Comparison of ENCODE assay signal across 29 cellular contexts in the genomic region with DNA sequence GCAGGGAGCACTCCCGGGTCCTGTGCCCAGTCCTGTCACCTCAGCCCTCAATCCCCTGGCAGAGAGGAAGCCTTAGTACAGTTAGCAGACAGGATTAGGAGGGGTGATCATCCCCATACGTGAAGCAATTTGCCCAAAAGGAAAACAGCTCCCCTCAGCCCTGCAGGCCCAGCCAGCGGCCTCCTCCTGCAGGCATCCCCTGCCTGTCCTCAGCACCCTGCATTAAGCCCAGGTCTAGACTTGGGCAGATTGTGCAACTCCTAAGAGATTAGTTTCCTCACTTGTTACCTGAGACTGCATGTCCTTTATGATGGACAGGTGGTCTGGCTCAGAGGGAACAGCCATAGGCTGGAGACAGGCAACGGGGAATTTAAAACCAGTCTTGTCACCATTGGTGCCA.
"Had no signal": no experiment of that assay in that cellular context is flagged by ENCODE, and none has a peak within 500 bp of the region (broad histone marks: within the 10 kb centered on the region; RNA-seq: fewer than 3 reads in every experiment).

No MANE protein-coding gene starts in this region.

- H3K36me3 Mint-ChIP-seq: mesothelial cell of epicardium, naive B cell had no signal

- ATAC-seq: activated T-cell treated with anti-CD3 and anti-CD28 coated beads, Interleukin-2, amount 50 U/mL, for 4 hours; activated T-helper 17 cell treated with anti-CD3 and anti-CD28 coated beads, Interleukin-2, amount 50 U/mL, for 72 hours; heart right ventricle; left lung; sciatic nerve; upper lobe of right lung had no signal

- H3K9me3 Mint-ChIP-seq: activated B cell treated with CpG ODN at 0.5 μM for 24 hours; activated T-cell treated with anti-CD3 and anti-CD28 coated beads, Interleukin-2, amount 50 U/mL, for 4 hours; dendritic cell treated with granulocyte-macrophage colony-stimulating factor and Interleukin-4, amounts not matched to agents 40 ng/mL and 50 ng/mL, for 4 days; T-helper 2 cell treated with Interferon-gamma antibody and Interleukin-4, amounts not matched to agents 5 μg/mL and 100 μg/mL, for 36 hours had no signal

- H3K27ac Mint-ChIP-seq: activated B cell treated with CpG ODN at 0.5 μM for 24 hours; activated T-helper 17 cell treated with anti-CD3 and anti-CD28 coated beads, Interleukin-2, amount 50 U/mL, for 72 hours; dendritic cell treated with granulocyte-macrophage colony-stimulating factor and Interleukin-4, amounts not matched to agents 40 ng/mL and 50 ng/mL, for 4 days; mesothelial cell of epicardium; naive B cell; nephron progenitor cell; progenitor cell of endocrine pancreas; stimulated activated naive CD8-positive, alpha-beta T cell treated with anti-CD3 and anti-CD28 coated beads, Interleukin-15, Interleukin-2, amounts not matched to agents 100 ng/mL and 50 ng/mL, for 24 hours; T-helper 2 cell treated with Interferon-gamma antibody and Interleukin-4, amounts not matched to agents 5 μg/mL and 100 μg/mL, for 36 hours had no signal

- DNase-seq: activated B cell treated with CpG ODN at 0.5 μM for 24 hours; activated CD4-positive, alpha-beta T cell treated with anti-CD3 and anti-CD28 coated beads, Interleukin-2, amount 50 U/mL, for 1 hour; activated gamma-delta T cell treated with Interleukin-2 at 50 U/mL for 16 hours; activated naive CD4-positive, alpha-beta T cell treated with anti-CD3 and anti-CD28 coated beads, Interleukin-2, amount 50 U/mL, for 16 hours; activated T-cell treated with anti-CD3 and anti-CD28 coated beads, Interleukin-2, amount 50 U/mL, for 4 hours; amniotic stem cell; brain microvascular endothelial cell; central memory CD4-positive, alpha-beta T cell; esophagus squamous epithelium; foreskin melanocyte; heart right ventricle; kidney glomerular epithelial cell; left lung; naive B cell; nephron progenitor cell; stimulated activated CD4-positive, alpha-beta T cell treated with anti-CD3 and anti-CD28 coated beads, Interleukin-12 subunit alpha, Interleukin-12 subunit beta, amount 100 ng/mL, for 4 hours; stimulated activated CD4-positive, alpha-beta T cell treated with anti-CD3 and anti-CD28 coated beads, Interleukin-4, amount 100 ng/mL, for 1 hour; T-helper 1 cell; thyroid gland; upper lobe of right lung had no signal

- H3K4me3 Mint-ChIP-seq: activated B cell treated with CpG ODN at 0.5 μM for 24 hours; activated T-cell treated with anti-CD3 and anti-CD28 coated beads, Interleukin-2, amount 50 U/mL, for 4 hours; activated T-helper 17 cell treated with anti-CD3 and anti-CD28 coated beads, Interleukin-2, amount 50 U/mL, for 72 hours; dendritic cell treated with granulocyte-macrophage colony-stimulating factor and Interleukin-4, amounts not matched to agents 40 ng/mL and 50 ng/mL, for 4 days; mesothelial cell of epicardium; nephron progenitor cell; stimulated activated naive CD8-positive, alpha-beta T cell treated with anti-CD3 and anti-CD28 coated beads, Interleukin-15, Interleukin-2, amounts not matched to agents 100 ng/mL and 50 ng/mL, for 24 hours; T-helper 2 cell treated with Interferon-gamma antibody and Interleukin-4, amounts not matched to agents 5 μg/mL and 100 μg/mL, for 36 hours had no signal

- H3K27ac ChIP-seq: brain microvascular endothelial cell, esophagus squamous epithelium, heart right ventricle, left lung, neutrophil, skin epidermis, thyroid gland, upper lobe of right lung had no signal

- H3K4me3 ChIP-seq: esophagus squamous epithelium, heart right ventricle, left lung, skin epidermis, thyroid gland, upper lobe of right lung had no signal

- H3K4me1 Mint-ChIP-seq: activated B cell treated with CpG ODN at 0.5 μM for 24 hours, mesothelial cell of epicardium, naive B cell had no signal
